ENCODE assay signal across 8 cellular contexts in genomic region chr17:6435968-6436367, GRCh38. TPM values are rescaled to one million over a fixed set of nuclear protein-coding genes. Genes with fewer than 3 reads are reported as not detected.
DNase-seq lines count a peak whose midpoint lies in the region; ATAC-seq and TF ChIP-seq lines count a peak whose summit lies in the region.

No MANE protein-coding gene starts in this region.

- DNase-seq in AG04449 (ENCODE audit: low read depth, low spot score), result no peak
- DNase-seq in NCI-H446 (lab: John Stamatoyannopoulos, UW), result peak; percentile 3 to 77
- DNase-seq in activated CD4-positive, alpha-beta T cell treated with anti-CD3 and anti-CD28 coated beads for 4 hours, result peak; percentile 57 to 58
- peak; percentile 68 for DNase-seq in dedifferentiated amniotic fluid mesenchymal stem cell (ENCODE audit: extremely low spot score)
- peak; percentile 70 to 79 for DNase-seq in lung microvascular endothelial cell (ENCODE audit: low read depth in 2 of 2)
- peak; percentile 19 for DNase-seq in stimulated activated CD8-positive, alpha-beta memory T cell treated with anti-CD3 and anti-CD28 coated beads, Interleukin-15, amount 100 ng/mL, for 24 hours (ENCODE audit: low read depth)

- CTCF ChIA-PET in AG04449 (lab: Yijun Ruan, JAX), result interaction anchor here (0.6 to 4.8 kb wide), 25 partner anchors 9 to 1188 kb away, joined by 3 to 41 read pairs (median 4); partner anchors contain the start of genes C1QBP and PIMREG

- TF ChIP-seq POLR2A in GM18505 (IDR thresholded peaks at IDR 0.05; ENCODE audit: borderline replicate concordance, extremely low read depth, insufficient read depth, insufficient read length), result no peak

- H3K4me3 ChIP-seq in AG04449 (ENCODE audit: low read depth, low read length), result no peak overlapping the region

- peak; percentile 87 for TF ChIP-seq CTCF in AG04449 (IDR thresholded peaks at IDR 0.05; ENCODE audit: insufficient read depth, low read length, missing control alignments)

- POLR2A ChIA-PET in AG04449 (lab: Yijun Ruan, JAX), result interaction anchor here (0.5 kb wide), 1 partner anchor 20 kb away, joined by 3 read pairs; no protein-coding TSS in a partner anchor

- peak; percentile 61 for ATAC-seq in GM18517 (IDR thresholded peaks at IDR 0.05; ENCODE audit: unreplicated experiment)
- no peak for ATAC-seq in GM18505 (IDR thresholded peaks at IDR 0.05; ENCODE audit: unreplicated experiment)

RNA-seq across cellular contexts. Expression of gene AIPL1, which starts 1.0 kb away (rescaled TPM):
- total RNA-seq in lung microvascular endothelial cell, result not detected in 2 replicates

RNA-seq across cellular contexts. Expression of gene PIMREG, which starts 8.3 kb away (rescaled TPM):
- total RNA-seq in lung microvascular endothelial cell, result 4.6 and 10.5 TPM in 2 replicates
